9 cellular contexts compared by ENCODE assay signal in the genomic region with DNA sequence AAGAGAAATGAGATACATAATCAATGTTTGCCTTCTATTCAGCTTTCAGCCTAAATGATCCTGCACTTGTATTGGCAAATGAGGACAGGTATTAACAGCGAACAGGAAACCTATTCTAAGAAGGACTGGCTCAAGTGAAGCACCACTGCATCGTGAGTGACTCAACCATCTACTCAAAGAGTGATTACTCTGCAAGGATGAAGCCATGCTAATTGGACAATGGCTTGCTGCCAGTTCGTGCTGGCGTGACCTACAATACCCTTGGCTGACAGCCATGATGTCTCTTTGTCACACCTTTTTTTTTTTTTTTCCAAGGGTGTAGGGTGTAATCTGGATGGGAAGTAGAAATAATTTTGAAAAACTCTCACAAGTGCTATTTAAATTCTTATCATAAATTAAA.
A peak's percentile ranks its signal among the peaks of the same experiment; 100 is the strongest.
DNase-seq lines count a peak whose midpoint lies in the region; ATAC-seq and TF ChIP-seq lines count a peak whose summit lies in the region.
"Had no signal": no experiment of that assay in that cellular context is flagged by ENCODE, and none has a peak within 500 bp of the region (broad histone marks: within the 10 kb centered on the region; RNA-seq: fewer than 3 reads in every experiment).

No MANE protein-coding gene starts in this region.

- no peak overlapping the region for H3K27ac Mint-ChIP-seq in H9

- no peaks in the 10 kb centered on the region for H3K9me3 Mint-ChIP-seq in H9

- H3K27me3 ChIP-seq in SK-N-SH (ENCODE audit: insufficient read depth), result no peaks in the 10 kb centered on the region
- no peaks in the 10 kb centered on the region for H3K27me3 ChIP-seq in right lobe of liver
- no peaks in the 10 kb centered on the region for H3K27me3 ChIP-seq in H9 (ENCODE audit: insufficient read depth, low read length)

- TF ChIP-seq EP300 in SK-N-SH (IDR thresholded peaks at IDR 0.05; ENCODE audit: borderline replicate concordance in 1 of 2, low read depth in 1 of 2, low read length in 1 of 2), result no peak

- H3K4me3 ChIP-seq in SK-N-SH (ENCODE audit: low read depth in 2 of 2, low read length in 1 of 2) (no peak overlapping the region), right lobe of liver (no peak overlapping the region)

- no peak for TF ChIP-seq POLR2A in right lobe of liver (IDR thresholded peaks at IDR 0.05)

- no peak overlapping the region for H3K4me3 Mint-ChIP-seq in H9

- H3K36me3 ChIP-seq in SK-N-SH (replicated peaks in 1 of 2; ENCODE audit: control insufficient read depth in 1 of 2, insufficient read depth in 2 of 2, low read length in 1 of 2) (no peaks in the 10 kb centered on the region), right lobe of liver (no peaks in the 10 kb centered on the region)

- no peaks in the 10 kb centered on the region for H3K79me1 ChIP-seq in H9 (ENCODE audit: insufficient read depth, low read depth, low read length, poor library complexity, severe bottlenecking)

- H2BK5ac ChIP-seq in H9 (ENCODE audit: insufficient read length, low read length), result no peak overlapping the region

- H3K4me1 ChIP-seq in SK-N-SH (ENCODE audit: control insufficient read depth in 1 of 2, insufficient read depth in 2 of 2, low read depth in 1 of 2, low read length in 1 of 2), result peaks cover 0 to 16% of the 10 kb centered on the region in 2 experiments; a peak in 2 of 4 replicates
- peaks cover 0 to 10% (median 0%) of the 10 kb centered on the region in 4 donors for H3K4me1 ChIP-seq in right lobe of liver
- no peaks in the 10 kb centered on the region for H3K4me1 ChIP-seq in H9 (ENCODE audit: insufficient read depth, low read length)

- H3K23ac ChIP-seq in H9 (ENCODE audit: insufficient read length, low read depth, low read length), result no peak overlapping the region

- ATAC-seq in right lobe of liver (no peak), GM18511 (IDR thresholded peaks at IDR 0.05; ENCODE audit: unreplicated experiment) (no peak)

- TF ChIP-seq CTCF in SK-N-SH (IDR thresholded peaks at IDR 0.05) (no peak), right lobe of liver (IDR thresholded peaks at IDR 0.05) (no peak), H9 (conservative IDR thresholded peaks at IDR 0.05) (no peak)

- H3K79me2 ChIP-seq in SK-N-SH (ENCODE audit: insufficient read depth) (no peaks in the 10 kb centered on the region), H9 (ENCODE audit: insufficient read depth, low read length) (no peaks in the 10 kb centered on the region)

- intact Hi-C loops in right lobe of liver (cut with DNase I), result no loop called here

- WGBS in SK-N-SH (ENCODE audit: low lambda C conversion rate), result 46% methylated on average over 4 of the region's 4 CpGs
- WGBS in right lobe of liver (ENCODE audit: insufficient coverage, low coverage, low lambda C conversion rate, missing lambda C conversion rate), result 36% methylated on average over 4 of the region's 4 CpGs
- WGBS in H9 (ENCODE audit: extremely low coverage, insufficient read length, low lambda C conversion rate), result no CpG with 5 or more reads among the region's 4 CpGs

- DNase-seq in Daoy (ENCODE audit: low read depth) (peak; percentile 93), NCI-H1930 (lab: John Stamatoyannopoulos, UW) (peak; percentile 11 to 44), SK-N-SH (no peak), islet precursor cell (peak; percentile 29), right lobe of liver (no peak), H9 (no peak)
- DNase-seq in activated CD8-positive, alpha-beta memory T cell treated with anti-CD3 and anti-CD28 coated beads, Interleukin-2, amount 50 U/mL, for 48 hours, result no peak
- DNase-seq: activated T-cell treated with anti-CD3 and anti-CD28 coated beads for 4 hours had no signal

- H3K9ac ChIP-seq in SK-N-SH (no peak overlapping the region), H9 (ENCODE audit: extremely low read depth, insufficient read length, low read length) (no peak overlapping the region)

- H3K4me1 Mint-ChIP-seq in H9, result no peaks in the 10 kb centered on the region

- no peak overlapping the region for H2AK5ac ChIP-seq in H9 (ENCODE audit: insufficient read length, low read length)

- no peak overlapping the region for H3K4ac ChIP-seq in H9 (ENCODE audit: low read depth, low read length)

- no peaks in the 10 kb centered on the region for H3K9me2 ChIP-seq in SK-N-SH

- H3K36me3 Mint-ChIP-seq in H9 (ENCODE audit: insufficient read depth in 1 of 3, low read depth in 3 of 3), result no peaks in the 10 kb centered on the region

- H2BK20ac ChIP-seq in H9 (ENCODE audit: low read depth, low read length, poor library complexity, severe bottlenecking), result no peak overlapping the region

- H4K5ac ChIP-seq in H9 (ENCODE audit: insufficient read length, low read depth, low read length), result no peak overlapping the region

- TF ChIP-seq RAD21 in SK-N-SH (IDR thresholded peaks at IDR 0.05; ENCODE audit: low read length), result no peak

- H3K18ac ChIP-seq in H9 (ENCODE audit: insufficient read length, low read depth, low read length), result no peak overlapping the region

- H2AFZ ChIP-seq in SK-N-SH (ENCODE audit: low read depth), result no peak overlapping the region
- H2AFZ ChIP-seq in H9 (ENCODE audit: low read length), result no peak overlapping the region

- H4K91ac ChIP-seq in H9 (ENCODE audit: insufficient read length, low read depth, low read length), result no peak overlapping the region

- POLR2A ChIA-PET in SK-N-SH (lab: Yijun Ruan, JAX), result interaction anchor here (1.4 kb wide), 1 partner anchor 14 kb away, joined by 3 read pairs; no protein-coding TSS in a partner anchor

- H3K56ac ChIP-seq in H9 (ENCODE audit: insufficient read length, low read depth, low read length), result no peak overlapping the region

- H3K9me3 ChIP-seq in SK-N-SH (no peaks in the 10 kb centered on the region), right lobe of liver (no peaks in the 10 kb centered on the region), H9 (ENCODE audit: control insufficient read depth, low read depth, low read length) (no peaks in the 10 kb centered on the region)

- no peaks in the 10 kb centered on the region for H3K27me3 Mint-ChIP-seq in H9 (ENCODE audit: low read depth)

- H2BK12ac ChIP-seq in H9 (ENCODE audit: insufficient read length, low read depth, low read length), result no peak overlapping the region

- no peak overlapping the region for H2BK120ac ChIP-seq in H9 (ENCODE audit: low read depth, low read length, poor library complexity, severe bottlenecking)

- peaks cover 3% of the 10 kb centered on the region for H3F3A ChIP-seq in SK-N-SH (replicated peaks; ENCODE audit: insufficient read depth)

- H3K27ac ChIP-seq in SK-N-SH (ENCODE audit: low read depth in 2 of 2, low read length in 1 of 2), result no peak overlapping the region; a peak in 1 of 4 replicates
- H3K27ac ChIP-seq in right lobe of liver, result no peak overlapping the region
- H3K27ac ChIP-seq in H9 (ENCODE audit: insufficient read length, low read depth, low read length), result no peak overlapping the region

- no peak overlapping the region for H3T11ph ChIP-seq in H9 (ENCODE audit: low read length)

- H3K14ac ChIP-seq in H9 (ENCODE audit: insufficient read depth, low read length), result no peak overlapping the region

- no peaks in the 10 kb centered on the region for H4K20me1 ChIP-seq in SK-N-SH (ENCODE audit: insufficient read depth)
- H4K20me1 ChIP-seq in H9 (ENCODE audit: control insufficient read depth, insufficient read depth, insufficient read length), result no peaks in the 10 kb centered on the region

- no peaks in the 10 kb centered on the region for H3K23me2 ChIP-seq in H9 (ENCODE audit: insufficient read length, low read depth, low read length, poor library complexity, severe bottlenecking)

- H4K8ac ChIP-seq in H9 (replicated peaks; ENCODE audit: insufficient read length, low read depth, low read length), result no peak overlapping the region

- H3K4me2 ChIP-seq in SK-N-SH, result no peak overlapping the region
- H3K4me2 ChIP-seq in H9 (ENCODE audit: insufficient read depth, insufficient read length, low read length), result no peak overlapping the region

- no peak overlapping the region for H2BK15ac ChIP-seq in H9 (ENCODE audit: low read depth, low read length)

- CTCF ChIA-PET in SK-N-SH (lab: Yijun Ruan, JAX), result interaction anchor here (1.2 kb wide), 1 partner anchor 9 kb away, joined by 4 read pairs; no protein-coding TSS in a partner anchor

TF ChIP-seq in SK-N-SH, 30 proteins besides CTCF, POLR2A, EP300 and RAD21 (continues in another document):
- TF ChIP-seq POLR2AphosphoS5 (IDR thresholded peaks at IDR 0.05; ENCODE audit: low read depth, low read length) (no peak), TAF1 (IDR thresholded peaks at IDR 0.05; ENCODE audit: borderline replicate concordance, low read depth, low read length) (no peak), RXRA (IDR thresholded peaks at IDR 0.05; ENCODE audit: borderline replicate concordance, low read depth) (no peak), NRF1 (IDR thresholded peaks at IDR 0.05; ENCODE audit: low read depth, low read length) (no peak), GATA2 (CRISPR knock-in tag; IDR thresholded peaks at IDR 0.05) (no peak), MXI1 (IDR thresholded peaks at IDR 0.05; ENCODE audit: low read depth, low read length) (no peak), SMC3 (IDR thresholded peaks at IDR 0.05; ENCODE audit: low read depth, low read length) (no peak)
- TF ChIP-seq, protein P1, sequence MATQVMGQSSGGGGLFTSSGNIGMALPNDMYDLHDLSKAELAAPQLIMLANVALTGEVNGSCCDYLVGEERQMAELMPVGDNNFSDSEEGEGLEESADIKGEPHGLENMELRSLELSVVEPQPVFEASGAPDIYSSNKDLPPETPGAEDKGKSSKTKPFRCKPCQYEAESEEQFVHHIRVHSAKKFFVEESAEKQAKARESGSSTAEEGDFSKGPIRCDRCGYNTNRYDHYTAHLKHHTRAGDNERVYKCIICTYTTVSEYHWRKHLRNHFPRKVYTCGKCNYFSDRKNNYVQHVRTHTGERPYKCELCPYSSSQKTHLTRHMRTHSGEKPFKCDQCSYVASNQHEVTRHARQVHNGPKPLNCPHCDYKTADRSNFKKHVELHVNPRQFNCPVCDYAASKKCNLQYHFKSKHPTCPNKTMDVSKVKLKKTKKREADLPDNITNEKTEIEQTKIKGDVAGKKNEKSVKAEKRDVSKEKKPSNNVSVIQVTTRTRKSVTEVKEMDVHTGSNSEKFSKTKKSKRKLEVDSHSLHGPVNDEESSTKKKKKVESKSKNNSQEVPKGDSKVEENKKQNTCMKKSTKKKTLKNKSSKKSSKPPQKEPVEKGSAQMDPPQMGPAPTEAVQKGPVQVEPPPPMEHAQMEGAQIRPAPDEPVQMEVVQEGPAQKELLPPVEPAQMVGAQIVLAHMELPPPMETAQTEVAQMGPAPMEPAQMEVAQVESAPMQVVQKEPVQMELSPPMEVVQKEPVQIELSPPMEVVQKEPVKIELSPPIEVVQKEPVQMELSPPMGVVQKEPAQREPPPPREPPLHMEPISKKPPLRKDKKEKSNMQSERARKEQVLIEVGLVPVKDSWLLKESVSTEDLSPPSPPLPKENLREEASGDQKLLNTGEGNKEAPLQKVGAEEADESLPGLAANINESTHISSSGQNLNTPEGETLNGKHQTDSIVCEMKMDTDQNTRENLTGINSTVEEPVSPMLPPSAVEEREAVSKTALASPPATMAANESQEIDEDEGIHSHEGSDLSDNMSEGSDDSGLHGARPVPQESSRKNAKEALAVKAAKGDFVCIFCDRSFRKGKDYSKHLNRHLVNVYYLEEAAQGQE (IDR thresholded peaks at IDR 0.05; ENCODE audit: low read depth, low read length), result no peak

Comparison
In these comparisons a context has a peak if more than half of its experiments do, and no peak if none do; other contexts are left out.
1. DNase-seq: peak in Daoy (single experiment), NCI-H1930 (2 of 2) and islet precursor cell (single experiment); none in SK-N-SH (single experiment), right lobe of liver (0 of 3), H9 (single experiment) and activated CD8-positive, alpha-beta memory T cell treated with anti-CD3 and anti-CD28 coated beads, Interleukin-2, amount 50 U/mL, for 48 hours (single experiment).